ENCODE assay signal across 13 cellular contexts in the genomic region with DNA sequence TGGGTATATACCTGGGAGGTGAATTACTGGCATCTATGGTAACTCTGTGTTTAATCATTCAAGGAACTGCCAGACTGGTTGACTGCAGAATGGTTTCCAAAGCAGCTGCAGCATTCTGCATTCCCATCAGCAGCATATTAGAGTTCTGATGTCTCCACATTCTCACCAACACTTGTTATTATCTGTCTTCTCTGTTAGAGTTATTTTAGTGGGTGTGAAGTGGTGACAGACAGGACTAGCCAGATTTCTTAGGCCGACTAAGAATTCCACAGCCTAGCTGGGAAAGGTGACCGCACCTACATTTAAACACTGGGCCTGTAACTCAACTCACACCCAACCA.
DNase-seq lines count a peak whose midpoint lies in the region; ATAC-seq and TF ChIP-seq lines count a peak whose summit lies in the region.
"Had no signal": no experiment of that assay in that cellular context is flagged by ENCODE, and none has a peak within 500 bp of the region (broad histone marks: within the 10 kb centered on the region; RNA-seq: fewer than 3 reads in every experiment).

No MANE protein-coding gene starts in this region.

- H3K36me3 ChIP-seq in endodermal cell (ENCODE audit: control insufficient read depth, insufficient read depth, low read length) (no peaks in the 10 kb centered on the region), neural progenitor cell (no peaks in the 10 kb centered on the region)
- H3K36me3 ChIP-seq: BE2C had no signal

- H3K27me3 ChIP-seq in endodermal cell (ENCODE audit: control insufficient read depth, insufficient read depth, low read length, poor library complexity, severe bottlenecking), result no peaks in the 10 kb centered on the region
- H3K27me3 ChIP-seq in neural progenitor cell, result no peaks in the 10 kb centered on the region
- H3K27me3 ChIP-seq: BE2C had no signal

- H3K4me1 Mint-ChIP-seq in endodermal cell (peaks cover 30% of the 10 kb centered on the region), neural progenitor cell (peaks cover 33% of the 10 kb centered on the region), type B pancreatic cell (ENCODE audit: unreplicated experiment) (peaks cover 28% of the 10 kb centered on the region), T-helper 17 cell (peaks cover 3% of the 10 kb centered on the region)

- H3K9me3 ChIP-seq in endodermal cell (ENCODE audit: control insufficient read depth, low read length) (peaks cover 21% of the 10 kb centered on the region), neural progenitor cell (ENCODE audit: low read depth) (peaks cover 2% of the 10 kb centered on the region), T-helper 17 cell (ENCODE audit: control insufficient read depth, low read length, poor library complexity, severe bottlenecking) (no peaks in the 10 kb centered on the region)
- H3K9me3 ChIP-seq: BE2C had no signal

- H3K79me2 ChIP-seq in neural progenitor cell (ENCODE audit: low read depth), result no peaks in the 10 kb centered on the region

- peaks cover 23% of the 10 kb centered on the region for H3K9me3 Mint-ChIP-seq in endodermal cell
- peaks cover 23% of the 10 kb centered on the region for H3K9me3 Mint-ChIP-seq in neural progenitor cell
- peaks cover 10% of the 10 kb centered on the region for H3K9me3 Mint-ChIP-seq in type B pancreatic cell
- H3K9me3 Mint-ChIP-seq: CD4-positive, alpha-beta T cell had no signal

- no peaks in the 10 kb centered on the region for H4K20me1 ChIP-seq in neural progenitor cell (ENCODE audit: low read depth)

- 50% methylated on average over 2 of the region's 2 CpGs; no CpG with 5 or more reads in 1 of the 2 experiments for WGBS in endodermal cell (ENCODE audit: insufficient coverage in 1 of 2, insufficient read length in 1 of 2), 2 experiments

- DNase-seq in endodermal cell, result no peak
- peak; percentile 17 for DNase-seq in epithelial cell of esophagus (ENCODE audit: low read depth)
- DNase-seq in neural progenitor cell (ENCODE audit: low spot score), result no peak
- DNase-seq in type B pancreatic cell (ENCODE audit: extremely low spot score, unreplicated experiment), result peak; percentile 2
- no peak for DNase-seq in T-helper 17 cell
- DNase-seq in C1 segment of cervical spinal cord (lab: John Stamatoyannopoulos, UW), result no peak
- DNase-seq: ACHN; BE2C; Caco-2; CD4-positive, alpha-beta T cell; GM23248 had no signal

- peaks cover 23% of the 10 kb centered on the region for H3F3A ChIP-seq in neural progenitor cell (ENCODE audit: low read depth)

- H3K27ac Mint-ChIP-seq in endodermal cell (no peak overlapping the region), neural progenitor cell (no peak overlapping the region), type B pancreatic cell (peak overlapping the region; percentile 61), T-helper 17 cell (no peak overlapping the region)
- H3K27ac Mint-ChIP-seq: CD4-positive, alpha-beta T cell had no signal

- no peaks in the 10 kb centered on the region for H3K27me3 Mint-ChIP-seq in endodermal cell (ENCODE audit: insufficient read depth)
- H3K27me3 Mint-ChIP-seq in neural progenitor cell (ENCODE audit: insufficient read depth, low read depth), result peaks cover 3% of the 10 kb centered on the region
- no peaks in the 10 kb centered on the region for H3K27me3 Mint-ChIP-seq in type B pancreatic cell
- peaks cover 47% of the 10 kb centered on the region for H3K27me3 Mint-ChIP-seq in T-helper 17 cell

- H3K27ac ChIP-seq in endodermal cell (ENCODE audit: low read depth, low read length) (no peak overlapping the region), neural progenitor cell (no peak overlapping the region)
- H3K27ac ChIP-seq: C4-2B, GM23248 had no signal

- peaks cover 9% of the 10 kb centered on the region for H3K4me1 ChIP-seq in endodermal cell (ENCODE audit: control insufficient read depth, insufficient read depth, low read length)
- H3K4me1 ChIP-seq in neural progenitor cell, result peaks cover 22% of the 10 kb centered on the region
- H3K4me1 ChIP-seq: BE2C had no signal

- H3K9ac ChIP-seq in endodermal cell (ENCODE audit: extremely low read depth, low read length, poor library complexity, severe bottlenecking) (no peak overlapping the region), neural progenitor cell (no peak overlapping the region)
- H3K9ac ChIP-seq: GM23248 had no signal

- H3K36me3 Mint-ChIP-seq in endodermal cell (ENCODE audit: low read depth), result peaks cover 6% of the 10 kb centered on the region
- peaks cover 3% of the 10 kb centered on the region for H3K36me3 Mint-ChIP-seq in neural progenitor cell
- no peaks in the 10 kb centered on the region for H3K36me3 Mint-ChIP-seq in type B pancreatic cell
- no peaks in the 10 kb centered on the region for H3K36me3 Mint-ChIP-seq in T-helper 17 cell (ENCODE audit: low read depth)

- TF ChIP-seq CTCF in endodermal cell (conservative IDR thresholded peaks at IDR 0.05), result no peak
- no peak for TF ChIP-seq CTCF in epithelial cell of esophagus (IDR thresholded peaks at IDR 0.05; ENCODE audit: insufficient read depth, low read depth, low read length, missing control alignments)
- TF ChIP-seq CTCF in neural progenitor cell (IDR thresholded peaks at IDR 0.05), result no peak
- no peak for TF ChIP-seq CTCF in type B pancreatic cell (conservative IDR thresholded peaks at IDR 0.05)

- H2AFZ ChIP-seq in neural progenitor cell (replicated peaks), result no peak overlapping the region
- H2AFZ ChIP-seq: GM23248 had no signal

- peak overlapping the region; percentile 53 for H3K4me3 ChIP-seq in endodermal cell (ENCODE audit: low read length)
- no peak overlapping the region for H3K4me3 ChIP-seq in epithelial cell of esophagus (ENCODE audit: low read length)
- no peak overlapping the region for H3K4me3 ChIP-seq in neural progenitor cell
- H3K4me3 ChIP-seq: GM23248 had no signal

- no peak overlapping the region for H3K4me3 Mint-ChIP-seq in endodermal cell
- H3K4me3 Mint-ChIP-seq in neural progenitor cell, result peak overlapping the region; percentile 24
- H3K4me3 Mint-ChIP-seq in type B pancreatic cell, result no peak overlapping the region
- no peak overlapping the region for H3K4me3 Mint-ChIP-seq in T-helper 17 cell
- H3K4me3 Mint-ChIP-seq: CD4-positive, alpha-beta T cell had no signal

- ATAC-seq in GM18511 (IDR thresholded peaks at IDR 0.05; ENCODE audit: unreplicated experiment), result no peak
- no peak for ATAC-seq in T-helper 17 cell

- no peak overlapping the region for H3K4me2 ChIP-seq in neural progenitor cell

Comparison
In these comparisons a context has a peak if more than half of its experiments do, and no peak if none do; other contexts are left out.
1. DNase-seq: peak in epithelial cell of esophagus (single experiment) and type B pancreatic cell (single experiment); none in endodermal cell (single experiment), neural progenitor cell (single experiment), T-helper 17 cell (0 of 3) and C1 segment of cervical spinal cord (0 of 14).